In the genomic region with DNA sequence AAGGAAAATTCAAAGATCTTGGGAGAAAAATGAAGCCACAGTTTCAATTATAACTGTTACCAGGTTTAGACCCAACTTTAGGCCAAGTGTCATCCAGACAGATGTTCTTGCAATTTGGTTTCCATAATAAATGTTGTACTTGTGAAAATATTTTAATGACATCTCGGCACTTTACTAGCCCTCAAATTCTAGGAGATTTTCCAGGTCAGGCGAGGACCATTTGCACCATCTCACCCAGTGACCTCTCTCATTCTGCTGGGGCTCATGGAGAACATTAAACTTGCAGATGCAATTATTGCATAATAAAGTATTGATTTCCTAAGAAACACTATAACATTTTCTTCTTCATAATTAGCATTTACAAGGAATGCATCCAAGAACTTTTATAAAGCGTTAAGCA, we compare ENCODE assay signal across 31 cellular contexts.
"Had no signal": no experiment of that assay in that cellular context is flagged by ENCODE, and none has a peak within 500 bp of the region (broad histone marks: within the 10 kb centered on the region; RNA-seq: fewer than 3 reads in every experiment).

No MANE protein-coding gene starts in this region.

- ATAC-seq: activated CD8-positive, alpha-beta T cell treated with anti-CD3 and anti-CD28 coated beads for 36 hours; body of pancreas; PC-3 had no signal

- H3K36me3 ChIP-seq: adrenal gland, breast epithelium, Peyer's patch, SJSA1 had no signal

- H3K4me3 ChIP-seq: adrenal gland, body of pancreas, breast epithelium, Peyer's patch, SJSA1 had no signal

- H3K4me2 ChIP-seq: KMS-11, SK-N-SH had no signal

- H3K27me3 Mint-ChIP-seq: activated CD8-positive, alpha-beta T cell treated with anti-CD3 and anti-CD28 coated beads for 36 hours; activated naive CD4-positive, alpha-beta T cell treated with anti-CD3 and anti-CD28 coated beads, Interleukin-2, amount 50 U/mL, for 24 hours; activated naive CD8-positive, alpha-beta T cell treated with anti-CD3 and anti-CD28 coated beads, Interleukin-2, amount 10 ng/mL, durations not matched to agents 7 days and 5 days; activated T-cell treated with anti-CD3 and anti-CD28 coated beads, Interleukin-2, amount 50 U/mL, for 24 hours had no signal

- H3K4me1 Mint-ChIP-seq: activated naive CD4-positive, alpha-beta T cell treated with anti-CD3 and anti-CD28 coated beads, Interleukin-2, amount 50 U/mL, for 24 hours; activated naive CD8-positive, alpha-beta T cell treated with anti-CD3 and anti-CD28 coated beads, Interleukin-2, amount 10 ng/mL, durations not matched to agents 7 days and 5 days had no signal

- H3K9ac ChIP-seq: KMS-11, SK-N-SH had no signal

- H3K36me3 Mint-ChIP-seq: activated naive CD4-positive, alpha-beta T cell treated with anti-CD3 and anti-CD28 coated beads, Interleukin-2, amount 50 U/mL, for 24 hours; activated naive CD8-positive, alpha-beta T cell treated with anti-CD3 and anti-CD28 coated beads, Interleukin-2, amount 10 ng/mL, durations not matched to agents 7 days and 5 days had no signal

- DNase-seq: activated CD4-positive, alpha-beta T cell treated with anti-CD3 and anti-CD28 coated beads for 48 hours; activated CD8-positive, alpha-beta T cell treated with anti-CD3 and anti-CD28 coated beads for 36 hours; activated gamma-delta T cell; activated naive CD4-positive, alpha-beta T cell treated with Interleukin-2 at 50 U/mL for 16 hours; activated naive CD8-positive, alpha-beta T cell treated with anti-CD3 and anti-CD28 coated beads, Interleukin-2, amount 10 ng/mL, durations not matched to agents 7 days and 5 days; activated T-cell treated with anti-CD3 and anti-CD28 coated beads, Interleukin-2, amount 50 U/mL, for 24 hours; adrenal gland; body of pancreas; MM.1S; MV-4-11; NCI-H1092; NCI-H1436 treated with DMSO at 0.1 percent for 48 hours; NCI-H1694 treated with DMSO at 0.1 percent for 48 hours; NCI-H2029; NCI-H2107; NCI-H2171; NCI-H226; NCI-H524 treated with DMSO at 0.1 percent for 48 hours; NK-92 treated with Interleukin-12 subunit alpha and Interleukin-12 subunit beta, amount 100 ng/mL, for 24 hours; PC-3; Peyer's patch; RPMI8226; SHP77 treated with DMSO at 0.1 percent for 48 hours; SK-N-SH had no signal

- H3K27ac ChIP-seq: adrenal gland, body of pancreas, KMS-11, Peyer's patch, SJSA1 had no signal

- H3K27me3 ChIP-seq: adrenal gland, body of pancreas, breast epithelium, Peyer's patch had no signal

- H3K9me3 Mint-ChIP-seq: activated T-cell treated with anti-CD3 and anti-CD28 coated beads, Interleukin-2, amount 50 U/mL, for 24 hours; activated T-helper 2 cell treated with anti-CD3 and anti-CD28 coated beads, Interferon-gamma antibody, Interleukin-2, Interleukin-4, amounts not matched to agents 10 μg/mL and 5 μg/mL and 100 μg/mL, durations not matched to agents 14 hours and 24 hours and 36 hours; T-helper 1 cell treated with Interleukin-12 subunit alpha and Interleukin-12 subunit beta and Interleukin-4 antibody, amounts not matched to agents 30 μg/mL and 1 μg/mL, for 36 hours had no signal

- H3K9me3 ChIP-seq: adrenal gland, body of pancreas, breast epithelium, Peyer's patch, SJSA1, SK-N-SH had no signal

- H3K4me3 Mint-ChIP-seq: activated CD8-positive, alpha-beta T cell treated with anti-CD3 and anti-CD28 coated beads for 36 hours; activated naive CD4-positive, alpha-beta T cell treated with anti-CD3 and anti-CD28 coated beads, Interleukin-2, amount 50 U/mL, for 24 hours; activated naive CD8-positive, alpha-beta T cell treated with anti-CD3 and anti-CD28 coated beads, Interleukin-2, amount 10 ng/mL, durations not matched to agents 7 days and 5 days; activated T-cell treated with anti-CD3 and anti-CD28 coated beads, Interleukin-2, amount 50 U/mL, for 24 hours; T-helper 1 cell treated with Interleukin-12 subunit alpha and Interleukin-12 subunit beta and Interleukin-4 antibody, amounts not matched to agents 30 μg/mL and 1 μg/mL, for 36 hours; T-helper 2 cell treated with Interferon-gamma antibody and Interleukin-4, amounts not matched to agents 5 μg/mL and 100 μg/mL, for 36 hours had no signal

- H3K27ac Mint-ChIP-seq: activated CD8-positive, alpha-beta T cell treated with anti-CD3 and anti-CD28 coated beads for 36 hours; activated naive CD4-positive, alpha-beta T cell treated with anti-CD3 and anti-CD28 coated beads, Interleukin-2, amount 50 U/mL, for 24 hours; activated naive CD8-positive, alpha-beta T cell treated with anti-CD3 and anti-CD28 coated beads, Interleukin-2, amount 10 ng/mL, durations not matched to agents 7 days and 5 days; activated T-cell treated with anti-CD3 and anti-CD28 coated beads, Interleukin-2, amount 50 U/mL, for 24 hours; activated T-helper 2 cell treated with anti-CD3 and anti-CD28 coated beads, Interferon-gamma antibody, Interleukin-2, Interleukin-4, amounts not matched to agents 10 μg/mL and 5 μg/mL and 100 μg/mL, durations not matched to agents 14 hours and 24 hours and 36 hours; T-helper 1 cell treated with Interleukin-12 subunit alpha and Interleukin-12 subunit beta and Interleukin-4 antibody, amounts not matched to agents 30 μg/mL and 1 μg/mL, for 36 hours; T-helper 2 cell treated with Interferon-gamma antibody and Interleukin-4, amounts not matched to agents 5 μg/mL and 100 μg/mL, for 36 hours had no signal

- H3K4me1 ChIP-seq: adrenal gland, body of pancreas, breast epithelium, Peyer's patch, SJSA1 had no signal
